ENCODE assay signal across 8 cellular contexts in genomic region chr7:12687213-12688171, GRCh38. TPM values are rescaled to one million over a fixed set of nuclear protein-coding genes. Genes with fewer than 3 reads are reported as not detected.
DNase-seq lines count a peak whose midpoint lies in the region; ATAC-seq and TF ChIP-seq lines count a peak whose summit lies in the region.

Gene ARL4A (plus strand): TSS chr7:12687633. CDS start chr7:12688255, 622 bp downstream.

- peak within 1 kb of the TSS; percentile 88 for H3K4me3 Mint-ChIP-seq in activated CD8-positive, alpha-beta T cell treated with anti-CD3 and anti-CD28 coated beads for 36 hours

- H3K27ac ChIP-seq in C4-2B (peak within 1 kb of the TSS; percentile 86), right lobe of liver (peak within 1 kb of the TSS; percentile 79 to 90 (median 89))

- peak within 1 kb of the TSS; percentile 83 to 97 (median 88) for H3K4me3 ChIP-seq in right lobe of liver

- WGBS in right lobe of liver (ENCODE audit: insufficient coverage, low coverage, low lambda C conversion rate, missing lambda C conversion rate) = 2% methylated on average over 34 of the region's 51 CpGs

- peaks cover 27% of the 10 kb centered on the region for H3K4me1 Mint-ChIP-seq in activated CD8-positive, alpha-beta T cell treated with anti-CD3 and anti-CD28 coated beads for 36 hours (ENCODE audit: low read depth)

- peak; percentile 76 for ATAC-seq in GM19397 (IDR thresholded peaks at IDR 0.05; ENCODE audit: unreplicated experiment)
- ATAC-seq in HG03565 (IDR thresholded peaks at IDR 0.05; ENCODE audit: unreplicated experiment) = peak; percentile 72
- ATAC-seq in activated CD8-positive, alpha-beta T cell treated with anti-CD3 and anti-CD28 coated beads for 36 hours = peak; percentile 75
- ATAC-seq in right lobe of liver = peak; percentile 91 to 96 (median 92)

- CTCF ChIA-PET in activated CD8-positive, alpha-beta T cell treated with anti-CD3 and anti-CD28 coated beads for 36 hours (lab: Charles Lee) = interaction anchor here (0.6 to 3.0 kb wide), 20 partner anchors 9 to 576 kb away, joined by 3 to 20 read pairs (median 4); no protein-coding TSS in a partner anchor

- H3K36me3 ChIP-seq in right lobe of liver = no peaks in the 10 kb centered on the region

- H3K27ac Mint-ChIP-seq in activated CD8-positive, alpha-beta T cell treated with anti-CD3 and anti-CD28 coated beads for 36 hours = peak within 1 kb of the TSS; percentile 95

- peaks cover 2% of the 10 kb centered on the region for H3K36me3 Mint-ChIP-seq in activated CD8-positive, alpha-beta T cell treated with anti-CD3 and anti-CD28 coated beads for 36 hours (ENCODE audit: low read depth)

- TF ChIP-seq POLR2A in right lobe of liver (IDR thresholded peaks at IDR 0.05) = peak; percentile 93

- H3K27me3 ChIP-seq in right lobe of liver = no peaks in the 10 kb centered on the region

- no peaks in the 10 kb centered on the region for H3K9me3 Mint-ChIP-seq in activated CD8-positive, alpha-beta T cell treated with anti-CD3 and anti-CD28 coated beads for 36 hours

- intact Hi-C loops in activated CD8-positive, alpha-beta T cell treated with anti-CD3 and anti-CD28 coated beads for 36 hours (cut with micrococcal nuclease) = no loop called here
- intact Hi-C loops in right lobe of liver (cut with DNase I) = loop anchor here in 1 of 2 donors (10.0 kb wide), 1 partner anchor 427 kb away; no protein-coding TSS in a partner anchor

- H3K4me1 ChIP-seq in right lobe of liver = peaks cover 0 to 4% (median 0%) of the 10 kb centered on the region in 4 donors

- DNase-seq in NCI-H774 (lab: John Stamatoyannopoulos, UW) (peak; percentile 97), ecto neural progenitor cell (ENCODE audit: low spot score) (peak; percentile 98), right lobe of liver (peak; percentile 99)
- DNase-seq in activated CD8-positive, alpha-beta T cell treated with anti-CD3 and anti-CD28 coated beads for 36 hours = peak; percentile 95
- peak; percentile 95 for DNase-seq in stimulated activated CD4-positive, alpha-beta T cell treated with anti-CD3 and anti-CD28 coated beads, Interleukin-4, amount 100 ng/mL, for 24 hours

- no peaks in the 10 kb centered on the region for H3K27me3 Mint-ChIP-seq in activated CD8-positive, alpha-beta T cell treated with anti-CD3 and anti-CD28 coated beads for 36 hours

- H3K9me3 ChIP-seq in right lobe of liver = no peaks in the 10 kb centered on the region

- POLR2A ChIA-PET in activated CD8-positive, alpha-beta T cell treated with anti-CD3 and anti-CD28 coated beads for 36 hours (lab: Charles Lee) = interaction anchor here (1.3 kb wide), 1 partner anchor 14 kb away, joined by 4 read pairs; no protein-coding TSS in a partner anchor

- peak; percentile 73 for TF ChIP-seq CTCF in C4-2B (conservative IDR thresholded peaks at IDR 0.05)
- TF ChIP-seq CTCF in activated CD8-positive, alpha-beta T cell treated with anti-CD3 and anti-CD28 coated beads for 36 hours (IDR thresholded peaks at IDR 0.05) = no peak
- peak in 3 of 4 donors; percentile 21 to 37 (median 29) for TF ChIP-seq CTCF in right lobe of liver (IDR thresholded peaks at IDR 0.05)

RNA-seq across cellular contexts. Expression of gene ARL4A, which starts in this region (rescaled TPM):
- total RNA-seq in activated CD8-positive, alpha-beta T cell treated with anti-CD3 and anti-CD28 coated beads for 36 hours = 10 to 100 TPM; 10.8 to 11.3 TPM
- 10 to 100 TPM in 2 of 6 experiments, 1 to 10 TPM in 4; 4.4 to 19.2 (median 8.3) TPM for total RNA-seq in right lobe of liver

Comparison
In these comparisons a context has a peak if more than half of its experiments do, and no peak if none do; other contexts are left out.
1. Peak in every context shown above with its lines: DNase-seq, ATAC-seq, H3K4me3 ChIP-seq and H3K27ac ChIP-seq.